ENCODE assay signal across 8 cellular contexts in genomic region chr2:218186355-218186766, GRCh38.
A peak's percentile ranks its signal among the peaks of the same experiment; 100 is the strongest.
DNase-seq lines count a peak whose midpoint lies in the region; ATAC-seq and TF ChIP-seq lines count a peak whose summit lies in the region.

No MANE protein-coding gene starts in this region.

- H3K36me3 ChIP-seq in HAP-1 (replicated peaks) = no peaks in the 10 kb centered on the region

- no peaks in the 10 kb centered on the region; the same call in 1 of the 2 replicates for H3K9me3 ChIP-seq in HAP-1

- peak; percentile 71 for TF ChIP-seq CTCF in WI38 (IDR thresholded peaks at IDR 0.05; ENCODE audit: low read depth, low read length)
- TF ChIP-seq CTCF in cardiac fibroblast (IDR thresholded peaks at IDR 0.05; ENCODE audit: low read depth, low read length) = peak; percentile 79

- DNase-seq in CMK (ENCODE audit: low read depth) = peak; percentile 40
- DNase-seq in HAP-1 (ENCODE audit: low spot score in 2 of 2) = peak; percentile 79 to 81
- peak; percentile 67 for DNase-seq in NCI-H2171 treated with DMSO at 0.1 percent for 48 hours (lab: John Stamatoyannopoulos, UW)
- peak; percentile 83 to 84 for DNase-seq in cardiac fibroblast (ENCODE audit: low read depth in 2 of 2)
- peak; percentile 81 for DNase-seq in kidney tubule cell (ENCODE audit: low spot score)
- peak; percentile 34 to 44 for DNase-seq in stimulated activated CD4-positive, alpha-beta T cell treated with anti-CD3 and anti-CD28 coated beads, Interleukin-1b, Interleukin-23, amount 100 ng/mL, for 1 hour (ENCODE audit: low read depth in 2 of 2)

- peaks cover 2% of the 10 kb centered on the region; the same call in 1 of the 2 replicates for H3K27me3 ChIP-seq in HAP-1 (ENCODE audit: low read depth)

- in situ Hi-C loops in HAP-1 (cut with MboI; ENCODE audit: low sequenced_read_pairs) = no loop called here

- H3K4me1 ChIP-seq in HAP-1 = peaks cover 4% of the 10 kb centered on the region

- no peak overlapping the region for H3K4me3 ChIP-seq in HAP-1
- H3K4me3 ChIP-seq in WI38 (ENCODE audit: low read depth, low read length) = no peak overlapping the region
- no peak overlapping the region for H3K4me3 ChIP-seq in cardiac fibroblast (replicated peaks in 1 of 2; ENCODE audit: low read depth in 2 of 2, low read length in 2 of 2)

- ATAC-seq in GM19452 (IDR thresholded peaks at IDR 0.05; ENCODE audit: unreplicated experiment) = no peak
